ENCODE assay signal across 16 cellular contexts in genomic region chrX:26908218-26908617, GRCh38.
DNase-seq lines count a peak whose midpoint lies in the region; TF ChIP-seq lines count a peak whose summit lies in the region.
"Had no signal": no experiment of that assay in that cellular context is flagged by ENCODE, and none has a peak within 500 bp of the region (broad histone marks: within the 10 kb centered on the region; RNA-seq: fewer than 3 reads in every experiment).

No MANE protein-coding gene starts in this region.

- no peaks in the 10 kb centered on the region for H3K36me3 ChIP-seq in endodermal cell (ENCODE audit: control insufficient read depth, insufficient read depth, low read length)
- H3K36me3 ChIP-seq in uterus = no peaks in the 10 kb centered on the region
- H3K36me3 ChIP-seq: BE2C; BLaER1 treated with 17β-estradiol and CSF1 and Interleukin-3, amounts not matched to agents 10 nM and 100 nM had no signal

- H3K18ac ChIP-seq in H9 (ENCODE audit: insufficient read length, low read depth, low read length) = no peak overlapping the region

- H3K4me3 Mint-ChIP-seq in H9 (no peak overlapping the region), endodermal cell (no peak overlapping the region), nephron progenitor cell (no peak overlapping the region)
- H3K4me3 Mint-ChIP-seq: CD14-positive monocyte; CD4-positive, alpha-beta T cell; CD8-positive, alpha-beta memory T cell had no signal

- H2BK5ac ChIP-seq in H9 (ENCODE audit: insufficient read length, low read length) = no peak overlapping the region

- TF ChIP-seq CTCF in H9 (conservative IDR thresholded peaks at IDR 0.05) (peak; percentile 35; the same call in 1 of the 3 replicates), endodermal cell (conservative IDR thresholded peaks at IDR 0.05) (peak; percentile 56), nephron progenitor cell (IDR thresholded peaks at IDR 0.05) (peak; percentile 7), uterus (IDR thresholded peaks at IDR 0.05) (no peak)

- no peak overlapping the region for H2BK120ac ChIP-seq in H9 (ENCODE audit: low read depth, low read length, poor library complexity, severe bottlenecking)

- H3K4me2 ChIP-seq in H9 (ENCODE audit: insufficient read depth, insufficient read length, low read length) = no peak overlapping the region
- H3K4me2 ChIP-seq: BLaER1 treated with 17β-estradiol and CSF1 and Interleukin-3, amounts not matched to agents 10 nM and 100 nM had no signal

- H2BK15ac ChIP-seq in H9 (ENCODE audit: low read depth, low read length) = no peak overlapping the region

- no peak overlapping the region for H3K14ac ChIP-seq in H9 (ENCODE audit: insufficient read depth, low read length)

- H3K9me3 ChIP-seq in H9 (ENCODE audit: control insufficient read depth, low read depth, low read length) (peaks cover 10% of the 10 kb centered on the region), endodermal cell (ENCODE audit: control insufficient read depth, low read length) (no peaks in the 10 kb centered on the region), uterus (no peaks in the 10 kb centered on the region)
- H3K9me3 ChIP-seq: BE2C; BLaER1 treated with 17β-estradiol and CSF1 and Interleukin-3, amounts not matched to agents 10 nM and 100 nM had no signal

- H4K91ac ChIP-seq in H9 (ENCODE audit: insufficient read length, low read depth, low read length) = no peak overlapping the region

- H3K4me1 Mint-ChIP-seq in H9 (no peaks in the 10 kb centered on the region), endodermal cell (no peaks in the 10 kb centered on the region), nephron progenitor cell (no peaks in the 10 kb centered on the region)
- H3K4me1 Mint-ChIP-seq: CD14-positive monocyte; CD8-positive, alpha-beta memory T cell had no signal

- no peak overlapping the region for H4K5ac ChIP-seq in H9 (ENCODE audit: insufficient read length, low read depth, low read length)

- H3K27ac ChIP-seq in H9 (ENCODE audit: insufficient read length, low read depth, low read length) = no peak overlapping the region
- H3K27ac ChIP-seq in endodermal cell (ENCODE audit: low read depth, low read length) = no peak overlapping the region
- H3K27ac ChIP-seq in uterus = no peak overlapping the region
- H3K27ac ChIP-seq: BLaER1 treated with 17β-estradiol and CSF1 and Interleukin-3, amounts not matched to agents 10 nM and 100 nM had no signal

- H3K79me1 ChIP-seq in H9 (ENCODE audit: insufficient read depth, low read depth, low read length, poor library complexity, severe bottlenecking) = no peaks in the 10 kb centered on the region

- H3K27ac Mint-ChIP-seq in H9 = no peak overlapping the region
- H3K27ac Mint-ChIP-seq in endodermal cell = no peak overlapping the region
- no peak overlapping the region for H3K27ac Mint-ChIP-seq in nephron progenitor cell
- H3K27ac Mint-ChIP-seq: CD14-positive monocyte; CD4-positive, alpha-beta T cell; CD8-positive, alpha-beta memory T cell had no signal

- H3K9me3 Mint-ChIP-seq in H9 (peaks cover 44 to 47% of the 10 kb centered on the region in 2 experiments), endodermal cell (peaks cover 32% of the 10 kb centered on the region), nephron progenitor cell (peaks cover 15% of the 10 kb centered on the region)
- H3K9me3 Mint-ChIP-seq: CD14-positive monocyte had no signal

- H3K27me3 ChIP-seq in H9 (ENCODE audit: insufficient read depth, low read length) (no peaks in the 10 kb centered on the region), endodermal cell (ENCODE audit: control insufficient read depth, insufficient read depth, low read length, poor library complexity, severe bottlenecking) (no peaks in the 10 kb centered on the region), uterus (no peaks in the 10 kb centered on the region)
- H3K27me3 ChIP-seq: BE2C had no signal

- H2AFZ ChIP-seq in H9 (ENCODE audit: low read length) = no peak overlapping the region

- no peak overlapping the region for H4K8ac ChIP-seq in H9 (replicated peaks; ENCODE audit: insufficient read length, low read depth, low read length)

- H3K4me3 ChIP-seq in endodermal cell (ENCODE audit: low read length) (no peak overlapping the region), uterus (no peak overlapping the region)
- H3K4me3 ChIP-seq: BLaER1 treated with 17β-estradiol and CSF1 and Interleukin-3, amounts not matched to agents 10 nM and 100 nM had no signal

- intact Hi-C loops in uterus (cut with DNase I; ENCODE audit: low total_unique reads) = no loop called here

- no peak overlapping the region for H3K56ac ChIP-seq in H9 (ENCODE audit: insufficient read length, low read depth, low read length)

- no peaks in the 10 kb centered on the region for H4K20me1 ChIP-seq in H9 (ENCODE audit: control insufficient read depth, insufficient read depth, insufficient read length)
- H4K20me1 ChIP-seq: BLaER1 treated with 17β-estradiol and CSF1 and Interleukin-3, amounts not matched to agents 10 nM and 100 nM had no signal

- no peak for TF ChIP-seq POLR2A in uterus (IDR thresholded peaks at IDR 0.05)

- no peak overlapping the region for H2BK20ac ChIP-seq in H9 (ENCODE audit: low read depth, low read length, poor library complexity, severe bottlenecking)

- no peaks in the 10 kb centered on the region for H3K79me2 ChIP-seq in H9 (ENCODE audit: insufficient read depth, low read length)

- DNase-seq in H9 = no peak
- no peak for DNase-seq in endodermal cell
- no peak for DNase-seq in nephron progenitor cell
- no peak for DNase-seq in ACHN
- DNase-seq in globus pallidus (ENCODE audit: low spot score) = no peak
- DNase-seq in uterus = no peak
- DNase-seq: AML-193; BE2C; CD4-positive, alpha-beta T cell; CD8-positive, alpha-beta memory T cell; DMS 273 treated with DMSO at 0.1 percent for 48 hours; DND-41; GOT3; HCEC 1CT had no signal

- in situ Hi-C loops in ACHN (cut with HindIII; ENCODE audit: low pct_ligation_motif_present, low pct_unique_long_range_greater_than_20kb, low sequenced_read_pairs) = no loop called here

- no peak overlapping the region for H3K23ac ChIP-seq in H9 (ENCODE audit: insufficient read length, low read depth, low read length)

- H3K9ac ChIP-seq in H9 (ENCODE audit: extremely low read depth, insufficient read length, low read length) = no peak overlapping the region
- no peak overlapping the region for H3K9ac ChIP-seq in endodermal cell (ENCODE audit: extremely low read depth, low read length, poor library complexity, severe bottlenecking)
- H3K9ac ChIP-seq: BLaER1 treated with 17β-estradiol and CSF1 and Interleukin-3, amounts not matched to agents 10 nM and 100 nM had no signal

- H3K4me1 ChIP-seq in H9 (ENCODE audit: insufficient read depth, low read length) = no peaks in the 10 kb centered on the region
- H3K4me1 ChIP-seq in endodermal cell (ENCODE audit: control insufficient read depth, insufficient read depth, low read length) = no peaks in the 10 kb centered on the region
- H3K4me1 ChIP-seq in uterus = no peaks in the 10 kb centered on the region
- H3K4me1 ChIP-seq: BE2C had no signal

- no peak overlapping the region for H3T11ph ChIP-seq in H9 (ENCODE audit: low read length)

- H3K27me3 Mint-ChIP-seq in H9 (ENCODE audit: low read depth) (no peaks in the 10 kb centered on the region; the same call in 1 of the 2 replicates), endodermal cell (ENCODE audit: insufficient read depth) (no peaks in the 10 kb centered on the region), nephron progenitor cell (ENCODE audit: low read depth, poor library complexity) (no peaks in the 10 kb centered on the region)
- H3K27me3 Mint-ChIP-seq: CD4-positive, alpha-beta T cell had no signal

- H3K36me3 Mint-ChIP-seq in H9 (ENCODE audit: insufficient read depth in 1 of 3, low read depth in 3 of 3) = peaks cover 8 to 11% (median 8%) of the 10 kb centered on the region in 3 experiments; a peak in 4 of 7 replicates
- H3K36me3 Mint-ChIP-seq in endodermal cell (ENCODE audit: low read depth) = no peaks in the 10 kb centered on the region
- no peaks in the 10 kb centered on the region for H3K36me3 Mint-ChIP-seq in nephron progenitor cell (ENCODE audit: low read depth)
- H3K36me3 Mint-ChIP-seq: CD14-positive monocyte; CD8-positive, alpha-beta memory T cell had no signal

- H2BK12ac ChIP-seq in H9 (ENCODE audit: insufficient read length, low read depth, low read length) = no peak overlapping the region

- H3K23me2 ChIP-seq in H9 (ENCODE audit: insufficient read length, low read depth, low read length, poor library complexity, severe bottlenecking) = no peaks in the 10 kb centered on the region

- H3K4ac ChIP-seq in H9 (ENCODE audit: low read depth, low read length) = no peak overlapping the region

- no CpG with 5 or more reads among the region's 1 CpG for WGBS in H9 (ENCODE audit: extremely low coverage, insufficient read length, low lambda C conversion rate)
- no CpG with 5 or more reads among the region's 1 CpG for WGBS in endodermal cell (ENCODE audit: insufficient coverage in 1 of 2, insufficient read length in 1 of 2), 2 experiments

- H2AK5ac ChIP-seq in H9 (ENCODE audit: insufficient read length, low read length) = no peak overlapping the region

Comparison
In these comparisons a context has a peak if more than half of its experiments do, and no peak if none do; other contexts are left out.
1. CTCF ChIP-seq: peak in H9 (single experiment), endodermal cell (single experiment) and nephron progenitor cell (single experiment); none in uterus (0 of 4).